ENCODE assay signal across 8 cellular contexts in genomic region chr6:36028088-36028886, GRCh38. TPM values are rescaled to one million over a fixed set of nuclear protein-coding genes. Genes with fewer than 3 reads are reported as not detected.
A peak's percentile ranks its signal among the peaks of the same experiment; 100 is the strongest.
DNase-seq lines count a peak whose midpoint lies in the region; ATAC-seq and FAIRE-seq lines count a peak whose summit lies in the region.

No MANE protein-coding gene starts in this region.

- CTCF ChIA-PET in activated CD8-positive, alpha-beta memory T cell treated with anti-CD3 and anti-CD28 coated beads, Interleukin-2, amount 10 ng/mL, durations not matched to agents 7 days and 5 days (lab: Charles Lee) = interaction anchor here (0.7 to 5.8 kb wide), 49 partner anchors 10 to 358 kb away, joined by 3 to 114 read pairs (median 4); no protein-coding TSS in a partner anchor

- H3K4me1 Mint-ChIP-seq in activated CD8-positive, alpha-beta memory T cell treated with anti-CD3 and anti-CD28 coated beads, Interleukin-2, amount 10 ng/mL, durations not matched to agents 7 days and 5 days = peaks cover 44% of the 10 kb centered on the region

- H3K36me3 ChIP-seq in HAP-1 (replicated peaks) (no peaks in the 10 kb centered on the region), esophagus (ENCODE audit: control insufficient read depth in 2 of 2, insufficient read depth in 2 of 2, low read length in 1 of 2) (no peaks in the 10 kb centered on the region)

- H3K4me3 ChIP-seq in HAP-1 (peak overlapping the region; percentile 87), esophagus (ENCODE audit: low read depth in 1 of 2, low read length in 2 of 2) (peak overlapping the region; percentile 94 to 98)

- H3K4me1 ChIP-seq in HAP-1 (peaks cover 20% of the 10 kb centered on the region), esophagus (ENCODE audit: control insufficient read depth in 2 of 2, insufficient read depth in 2 of 2, low read length in 1 of 2) (no peaks in the 10 kb centered on the region)

- peaks cover 25% of the 10 kb centered on the region for H3K27me3 Mint-ChIP-seq in activated CD8-positive, alpha-beta memory T cell treated with anti-CD3 and anti-CD28 coated beads, Interleukin-2, amount 10 ng/mL, durations not matched to agents 7 days and 5 days

- H3K27ac Mint-ChIP-seq in activated CD8-positive, alpha-beta memory T cell treated with anti-CD3 and anti-CD28 coated beads, Interleukin-2, amount 10 ng/mL, durations not matched to agents 7 days and 5 days = peak overlapping the region; percentile 93

- no peaks in the 10 kb centered on the region for H3K9me3 Mint-ChIP-seq in activated CD8-positive, alpha-beta memory T cell treated with anti-CD3 and anti-CD28 coated beads, Interleukin-2, amount 10 ng/mL, durations not matched to agents 7 days and 5 days (ENCODE audit: low read depth)

- peak overlapping the region; percentile 91 to 97 for H3K27ac ChIP-seq in esophagus (ENCODE audit: low read depth in 2 of 2, low read length in 1 of 2)

- in situ Hi-C loops in HAP-1 (cut with MboI; ENCODE audit: low sequenced_read_pairs) = loop anchor here (5.0 kb wide), 1 partner anchor 69 kb away; no protein-coding TSS in a partner anchor

- H3K9me3 ChIP-seq in HAP-1 (no peaks in the 10 kb centered on the region), esophagus (ENCODE audit: control insufficient read depth in 2 of 2, insufficient read depth in 1 of 2, low read depth in 1 of 2, low read length in 1 of 2) (no peaks in the 10 kb centered on the region)

- H3K36me3 Mint-ChIP-seq in activated CD8-positive, alpha-beta memory T cell treated with anti-CD3 and anti-CD28 coated beads, Interleukin-2, amount 10 ng/mL, durations not matched to agents 7 days and 5 days = peaks cover 15% of the 10 kb centered on the region

- no peaks in the 10 kb centered on the region for H3K27me3 ChIP-seq in HAP-1 (ENCODE audit: low read depth)
- no peaks in the 10 kb centered on the region for H3K27me3 ChIP-seq in esophagus (ENCODE audit: control insufficient read depth in 1 of 2, insufficient read depth in 2 of 2, low read length in 2 of 2)

- peak; percentile 6 for DNase-seq in GM04504 (ENCODE audit: low read depth)
- DNase-seq in HAP-1 (ENCODE audit: low spot score in 2 of 2) = peak in 1 of 2 experiments; percentile 53
- peak; percentile 66 for DNase-seq in NAMALWA (ENCODE audit: low spot score)
- DNase-seq in activated CD8-positive, alpha-beta memory T cell treated with anti-CD3 and anti-CD28 coated beads, Interleukin-2, amount 10 ng/mL, durations not matched to agents 7 days and 5 days = peak; percentile 70
- DNase-seq in myocyte (ENCODE audit: low read depth) = peak; percentile 34
- peak; percentile 46 for DNase-seq in stimulated activated naive CD8-positive, alpha-beta T cell treated with anti-CD3 and anti-CD28 coated beads, Interleukin-15, Interleukin-2, amounts not matched to agents 100 U/mL and 50 U/mL, for 24 hours
- no peak for DNase-seq in HTR-8/SVneo (ENCODE audit: insufficient read length, low spot score)

- 0 to 1% methylated on average over 43 to 45 of the region's 45 CpGs for WGBS in esophagus, 2 donors

- no peak for FAIRE-seq in HTR-8/SVneo (lab: Jason Lieb, UNC)

- H3K4me3 Mint-ChIP-seq in activated CD8-positive, alpha-beta memory T cell treated with anti-CD3 and anti-CD28 coated beads, Interleukin-2, amount 10 ng/mL, durations not matched to agents 7 days and 5 days = peak overlapping the region; percentile 93

- peak; percentile 37 for ATAC-seq in activated CD8-positive, alpha-beta memory T cell treated with anti-CD3 and anti-CD28 coated beads, Interleukin-2, amount 10 ng/mL, durations not matched to agents 7 days and 5 days
- peak; percentile 10 for ATAC-seq in stimulated activated naive CD8-positive, alpha-beta T cell treated with anti-CD3 and anti-CD28 coated beads, Interleukin-15, Interleukin-2, amounts not matched to agents 100 U/mL and 50 U/mL, for 24 hours

RNA-seq across cellular contexts. Expression of gene MAPK14, which starts 0.7 kb away (rescaled TPM):
- total RNA-seq in activated CD8-positive, alpha-beta memory T cell treated with anti-CD3 and anti-CD28 coated beads, Interleukin-2, amount 10 ng/mL, durations not matched to agents 7 days and 5 days = 10 to 100 TPM; 52.8 to 65.7 TPM
- 10 to 100 TPM; 11.3 to 19.1 TPM for polyA plus RNA-seq in esophagus
- total RNA-seq in myocyte = 52.1 and 55.7 TPM in 2 replicates
- polyA plus RNA-seq in myocyte (2012) = 25.6 TPM

RNA-seq across cellular contexts. Expression of gene SLC26A8, which starts 3.8 kb away (rescaled TPM):
- total RNA-seq in activated CD8-positive, alpha-beta memory T cell treated with anti-CD3 and anti-CD28 coated beads, Interleukin-2, amount 10 ng/mL, durations not matched to agents 7 days and 5 days = not detected
- under 1 TPM in 1 of 2 donors, not detected in 1; 0.04 TPM for polyA plus RNA-seq in esophagus
- total RNA-seq in myocyte = not detected in 2 replicates
- not detected for polyA plus RNA-seq in myocyte (2012)
